1 cellular context compared by ENCODE assay signal in genomic region chr1:230160957-230161771, GRCh38.
TF ChIP-seq lines count a peak whose summit lies in the region.

No MANE protein-coding gene starts in this region.

TF ChIP-seq in HepG2, 621 proteins besides CTCF, POLR2A, EP300 and RAD21 (continued from another document):
- TF ChIP-seq ZNF629 (CRISPR knock-in tag; conservative IDR thresholded peaks at IDR 0.05), result peak; percentile 38; the same call in 1 of the 2 replicates
- TF ChIP-seq NR2F1 (CRISPR knock-in tag; IDR thresholded peaks at IDR 0.05), result no peak
- TF ChIP-seq SP140L (CRISPR knock-in tag; IDR thresholded peaks at IDR 0.05; ENCODE audit: borderline replicate concordance), result no peak
- TF ChIP-seq SOX6 (IDR thresholded peaks at IDR 0.05), result no peak
- TF ChIP-seq SOX6 (CRISPR knock-in tag; IDR thresholded peaks at IDR 0.05), result 0 out of 2 replicates have a peak, but pooled peaks have one; percentile 15
- no peak for TF ChIP-seq ZNF839 (CRISPR knock-in tag; IDR thresholded peaks at IDR 0.05; ENCODE audit: borderline replicate concordance)
- TF ChIP-seq SOX5 (CRISPR knock-in tag; IDR thresholded peaks at IDR 0.05; ENCODE audit: borderline replicate concordance), result peak; percentile 22; the same call in 1 of the 2 replicates
- TF ChIP-seq PHF8 (CRISPR knock-in tag; IDR thresholded peaks at IDR 0.05), result no peak
- no peak for TF ChIP-seq HIVEP1 (CRISPR knock-in tag; IDR thresholded peaks at IDR 0.05)
- no peak for TF ChIP-seq AKAP8 (CRISPR knock-in tag; IDR thresholded peaks at IDR 0.05)
- no peak for TF ChIP-seq ZNF337 (CRISPR knock-in tag; IDR thresholded peaks at IDR 0.05; ENCODE audit: borderline replicate concordance, low read depth)
- no peak for TF ChIP-seq SOX13 (IDR thresholded peaks at IDR 0.05)
- peak in 1 of 2 experiments; percentile 35; a peak in 1 of 4 replicates for TF ChIP-seq SOX13 (CRISPR knock-in tag; conservative IDR thresholded peaks at IDR 0.05 in 1 of 2, IDR thresholded peaks at IDR 0.05 in 1 of 2)
- TF ChIP-seq ZNF512 (CRISPR knock-in tag; IDR thresholded peaks at IDR 0.05), result no peak
- no peak for TF ChIP-seq ZNF256 (CRISPR knock-in tag; conservative IDR thresholded peaks at IDR 0.05)
- no peak for TF ChIP-seq ZFP36L1 (CRISPR knock-in tag; IDR thresholded peaks at IDR 0.05)
- no peak for TF ChIP-seq ZNF282 (IDR thresholded peaks at IDR 0.05; ENCODE audit: partially characterized antibody)
- TF ChIP-seq PHF20 (CRISPR knock-in tag; IDR thresholded peaks at IDR 0.05), result no peak
- TF ChIP-seq ZNF850 (CRISPR knock-in tag; conservative IDR thresholded peaks at IDR 0.05), result no peak
- no peak for TF ChIP-seq RERE (CRISPR knock-in tag; IDR thresholded peaks at IDR 0.05; ENCODE audit: low read depth)
- TF ChIP-seq, protein P1, sequence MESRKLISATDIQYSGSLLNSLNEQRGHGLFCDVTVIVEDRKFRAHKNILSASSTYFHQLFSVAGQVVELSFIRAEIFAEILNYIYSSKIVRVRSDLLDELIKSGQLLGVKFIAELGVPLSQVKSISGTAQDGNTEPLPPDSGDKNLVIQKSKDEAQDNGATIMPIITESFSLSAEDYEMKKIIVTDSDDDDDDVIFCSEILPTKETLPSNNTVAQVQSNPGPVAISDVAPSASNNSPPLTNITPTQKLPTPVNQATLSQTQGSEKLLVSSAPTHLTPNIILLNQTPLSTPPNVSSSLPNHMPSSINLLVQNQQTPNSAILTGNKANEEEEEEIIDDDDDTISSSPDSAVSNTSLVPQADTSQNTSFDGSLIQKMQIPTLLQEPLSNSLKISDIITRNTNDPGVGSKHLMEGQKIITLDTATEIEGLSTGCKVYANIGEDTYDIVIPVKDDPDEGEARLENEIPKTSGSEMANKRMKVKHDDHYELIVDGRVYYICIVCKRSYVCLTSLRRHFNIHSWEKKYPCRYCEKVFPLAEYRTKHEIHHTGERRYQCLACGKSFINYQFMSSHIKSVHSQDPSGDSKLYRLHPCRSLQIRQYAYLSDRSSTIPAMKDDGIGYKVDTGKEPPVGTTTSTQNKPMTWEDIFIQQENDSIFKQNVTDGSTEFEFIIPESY (CRISPR knock-in tag; IDR thresholded peaks at IDR 0.05), result peak; percentile 83
- TF ChIP-seq TEAD3 (CRISPR knock-in tag; optimal IDR thresholded peaks at IDR 0.05; ENCODE audit: borderline replicate concordance), result peak; percentile 11
- TF ChIP-seq ZMYM4 (CRISPR knock-in tag; IDR thresholded peaks at IDR 0.05), result peak; percentile 18; the same call in 1 of the 2 replicates
- no peak for TF ChIP-seq DPF2 (CRISPR knock-in tag; IDR thresholded peaks at IDR 0.05; ENCODE audit: borderline replicate concordance, low read depth)
- no peak for TF ChIP-seq NFYB (CRISPR knock-in tag; IDR thresholded peaks at IDR 0.05)
- TF ChIP-seq HDAC2 (CRISPR knock-in tag; IDR thresholded peaks at IDR 0.05), result no peak
- TF ChIP-seq HNF4A (CRISPR knock-in tag; IDR thresholded peaks at IDR 0.05), result peak; percentile 26; the same call in 1 of the 2 replicates
- TF ChIP-seq SALL1 (CRISPR knock-in tag; IDR thresholded peaks at IDR 0.05), result peak; percentile 22; the same call in 1 of the 2 replicates
- no peak for TF ChIP-seq ZNF225 (CRISPR knock-in tag; IDR thresholded peaks at IDR 0.05)
- no peak for TF ChIP-seq ZSCAN12 (CRISPR knock-in tag; IDR thresholded peaks at IDR 0.05)
